1 cellular context compared by ENCODE assay signal in genomic region chr14:51627313-51627712, GRCh38.
TF ChIP-seq lines count a peak whose summit lies in the region.

No MANE protein-coding gene starts in this region.

TF ChIP-seq in IMR-90, 13 proteins besides CTCF, POLR2A, EP300 and RAD21:
- TF ChIP-seq MAFK (IDR thresholded peaks at IDR 0.05; ENCODE audit: low read depth, low read length) (no peak), FOS (IDR thresholded peaks at IDR 0.05; ENCODE audit: low read depth, low read length) (no peak), NFE2L2 (IDR thresholded peaks at IDR 0.05; ENCODE audit: low read depth, low read length) (no peak), MXI1 (IDR thresholded peaks at IDR 0.05; ENCODE audit: borderline replicate concordance, low read depth, low read length) (no peak), RFX5 (IDR thresholded peaks at IDR 0.05; ENCODE audit: low read depth, low read length) (no peak), ELK1 (IDR thresholded peaks at IDR 0.05; ENCODE audit: borderline replicate concordance, low read depth, low read length) (no peak), RCOR1 (IDR thresholded peaks at IDR 0.05; ENCODE audit: insufficient replicate concordance, low read length) (no peak), CEBPB (IDR thresholded peaks at IDR 0.05; ENCODE audit: low read depth, low read length) (no peak), SMC3 (IDR thresholded peaks at IDR 0.05; ENCODE audit: low read depth, low read length) (no peak), BHLHE40 (IDR thresholded peaks at IDR 0.05; ENCODE audit: low read depth, low read length) (no peak), CHD1 (IDR thresholded peaks at IDR 0.05; ENCODE audit: low read depth, low read length) (no peak), MAZ (IDR thresholded peaks at IDR 0.05; ENCODE audit: borderline replicate concordance, low read depth, low read length) (no peak)
- TF ChIP-seq, protein P1, sequence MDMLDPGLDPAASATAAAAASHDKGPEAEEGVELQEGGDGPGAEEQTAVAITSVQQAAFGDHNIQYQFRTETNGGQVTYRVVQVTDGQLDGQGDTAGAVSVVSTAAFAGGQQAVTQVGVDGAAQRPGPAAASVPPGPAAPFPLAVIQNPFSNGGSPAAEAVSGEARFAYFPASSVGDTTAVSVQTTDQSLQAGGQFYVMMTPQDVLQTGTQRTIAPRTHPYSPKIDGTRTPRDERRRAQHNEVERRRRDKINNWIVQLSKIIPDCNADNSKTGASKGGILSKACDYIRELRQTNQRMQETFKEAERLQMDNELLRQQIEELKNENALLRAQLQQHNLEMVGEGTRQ (IDR thresholded peaks at IDR 0.05; ENCODE audit: low read depth, low read length) = no peak
